ENCODE assay signal across 8 cellular contexts in the genomic region with DNA sequence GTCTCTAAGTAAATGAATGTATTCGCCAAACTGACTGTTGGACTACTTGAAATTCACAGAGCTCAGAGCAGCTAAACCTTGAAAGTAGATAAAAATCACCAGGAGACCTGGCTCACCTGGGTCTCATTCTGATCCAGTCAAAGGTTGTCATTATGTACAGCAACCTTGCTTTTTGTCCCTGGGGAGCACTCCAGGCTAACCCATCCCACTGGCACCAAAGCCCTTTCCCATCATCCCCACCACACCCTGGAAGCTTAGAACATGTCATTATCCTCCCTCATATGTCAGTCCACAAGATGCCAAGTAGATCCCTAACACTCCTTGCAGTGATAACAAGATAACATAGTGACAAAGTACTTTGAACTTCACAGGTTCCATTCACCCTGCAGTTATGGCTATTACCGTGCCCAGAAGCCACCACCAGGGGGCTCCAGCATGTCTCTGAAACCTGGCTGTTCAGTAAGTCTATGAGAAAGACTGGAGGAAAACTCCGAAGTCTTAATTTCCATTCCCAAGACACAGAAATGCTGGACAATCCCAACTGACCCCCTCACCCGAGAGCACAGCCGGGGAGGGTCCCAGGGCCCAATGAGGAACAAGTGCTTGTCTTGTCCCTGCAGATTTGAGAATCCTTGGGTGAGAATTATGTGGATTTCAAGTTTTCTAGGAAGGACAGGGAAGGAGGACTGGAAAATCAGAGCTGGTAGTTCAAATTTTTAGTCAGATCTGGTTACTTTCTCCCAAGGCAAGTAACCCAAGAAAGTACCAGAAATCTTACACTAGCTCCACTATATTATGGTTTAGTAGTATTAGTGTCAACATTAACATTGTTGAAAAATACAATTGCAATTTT.
A peak's percentile ranks its signal among the peaks of the same experiment; 100 is the strongest.
DNase-seq lines count a peak whose midpoint lies in the region; ATAC-seq, FAIRE-seq and TF ChIP-seq lines count a peak whose summit lies in the region.

No MANE protein-coding gene starts in this region.

- peak; percentile 82 for DNase-seq in Ammon's horn (ENCODE audit: low spot score)
- peak; percentile 41 for DNase-seq in GM19239 (ENCODE audit: insufficient read length, low spot score)
- peak; percentile 14 for DNase-seq in MV-4-11 (lab: John Stamatoyannopoulos, UW)
- DNase-seq in T47D (ENCODE audit: low read depth in 1 of 2, low spot score in 1 of 2): peak; percentile 30 to 74
- DNase-seq in kidney glomerular epithelial cell (lab: John Stamatoyannopoulos, UW): peak; percentile 16
- DNase-seq in stimulated activated CD4-positive, alpha-beta T cell treated with anti-CD3 and anti-CD28 coated beads, Interleukin-4, amount 100 ng/mL, for 24 hours: peak; percentile 69

- TF ChIP-seq CTCF in WI38 (IDR thresholded peaks at IDR 0.05; ENCODE audit: low read depth, low read length): peak; percentile 47

- H3K4me3 ChIP-seq in WI38 (ENCODE audit: low read depth, low read length): no peak overlapping the region

- FAIRE-seq in GM19239 (lab: Jason Lieb, UNC): peak; percentile 79

- in situ Hi-C loops in T47D (cut with HindIII; ENCODE audit: low pct_unique_long_range_greater_than_20kb, low sequenced_read_pairs): no loop called here

- no peak for ATAC-seq in GM18517 (IDR thresholded peaks at IDR 0.05; ENCODE audit: unreplicated experiment)

Comparison
In these comparisons a context has a peak if more than half of its experiments do, and no peak if none do; other contexts are left out.
1. DNase-seq: peak in every context shown above with its lines; median percentile 82 in Ammon's horn; 69 in stimulated activated CD4-positive, alpha-beta T cell treated with anti-CD3 and anti-CD28 coated beads, Interleukin-4, amount 100 ng/mL, for 24 hours; 52 in T47D; 41 in GM19239; 16 in kidney glomerular epithelial cell; 14 in MV-4-11.